8 cellular contexts compared by ENCODE assay signal in genomic region chr20:41078329-41078728, GRCh38. TPM values are rescaled to one million over a fixed set of nuclear protein-coding genes. Genes with fewer than 3 reads are reported as not detected.
DNase-seq lines count a peak whose midpoint lies in the region; ATAC-seq and TF ChIP-seq lines count a peak whose summit lies in the region.

No MANE protein-coding gene starts in this region.

- TF ChIP-seq CTCF in LNCaP clone FGC (IDR thresholded peaks at IDR 0.05; ENCODE audit: control insufficient read depth, extremely low read depth, insufficient read depth) (peak; percentile 42), body of pancreas (IDR thresholded peaks at IDR 0.05) (peak in 6 of 7 experiments; percentile 13 to 61 (median 52)), lower lobe of right lung (IDR thresholded peaks at IDR 0.05) (peak; percentile 54), WERI-Rb-1 (IDR thresholded peaks at IDR 0.05; ENCODE audit: low read depth, low read length) (no peak)

- H3K4me3 ChIP-seq in LNCaP clone FGC (ENCODE audit: low read depth, low read length) = no peak overlapping the region
- H3K4me3 ChIP-seq in body of pancreas = no peak overlapping the region
- H3K4me3 ChIP-seq in lower lobe of right lung = peak overlapping the region; percentile 9
- no peak overlapping the region for H3K4me3 ChIP-seq in WERI-Rb-1 (ENCODE audit: low read depth, low read length)

- H3K9me3 ChIP-seq in body of pancreas = no peaks in the 10 kb centered on the region
- H3K9me3 ChIP-seq in lower lobe of right lung = no peaks in the 10 kb centered on the region
- H3K9me3 ChIP-seq in WERI-Rb-1 (ENCODE audit: severe bottlenecking) = no peaks in the 10 kb centered on the region

- H3K36me3 ChIP-seq in body of pancreas (replicated peaks in 1 of 2; ENCODE audit: insufficient read depth in 1 of 2, low read depth in 2 of 2) = peaks cover 0 to 7% of the 10 kb centered on the region in 2 donors
- H3K36me3 ChIP-seq in lower lobe of right lung = peaks cover 69% of the 10 kb centered on the region
- H3K36me3 ChIP-seq in WERI-Rb-1 = peaks cover 70% of the 10 kb centered on the region

- ATAC-seq in body of pancreas = peak; percentile 82
- ATAC-seq in lower lobe of right lung = peak; percentile 89 to 90
- no peak for ATAC-seq in HG02763 (IDR thresholded peaks at IDR 0.05; ENCODE audit: unreplicated experiment)
- no peak for ATAC-seq in GM19328 (IDR thresholded peaks at IDR 0.05; ENCODE audit: unreplicated experiment)

- intact Hi-C loops in body of pancreas (cut with DNase I) (no loop called here), lower lobe of right lung (cut with DNase I) (no loop called here)

- peaks cover 19% of the 10 kb centered on the region for H3K4me1 ChIP-seq in body of pancreas
- peaks cover 49% of the 10 kb centered on the region for H3K4me1 ChIP-seq in lower lobe of right lung

- peak overlapping the region; percentile 21 to 59 (median 39) for H3K27ac ChIP-seq in body of pancreas
- peak overlapping the region; percentile 34 for H3K27ac ChIP-seq in lower lobe of right lung
- no peak overlapping the region for H3K27ac ChIP-seq in WERI-Rb-1

- DNase-seq in ELR (ENCODE audit: low read depth) = peak; percentile 80
- no peak for DNase-seq in LNCaP clone FGC (ENCODE audit: low read depth)
- DNase-seq in body of pancreas = peak in 1 of 4 donors; percentile 43
- DNase-seq in lower lobe of right lung = no peak
- no peak for DNase-seq in WERI-Rb-1
- DNase-seq in activated CD4-positive, CD25-positive, alpha-beta regulatory T cell (lab: John Stamatoyannopoulos, UW) = no peak

- TF ChIP-seq POLR2A in body of pancreas (IDR thresholded peaks at IDR 0.05) = no peak

- H3K27me3 ChIP-seq in body of pancreas = no peaks in the 10 kb centered on the region
- H3K27me3 ChIP-seq in lower lobe of right lung (ENCODE audit: low read depth) = no peaks in the 10 kb centered on the region
- no peaks in the 10 kb centered on the region for H3K27me3 ChIP-seq in WERI-Rb-1 (ENCODE audit: insufficient read depth, low read depth, severe bottlenecking)

RNA-seq across cellular contexts. Expression of gene TOP1, which starts 49.7 kb away (rescaled TPM):
- total RNA-seq in body of pancreas (10 to 100 TPM; 12.2 to 18.5 TPM), lower lobe of right lung (52.0 TPM)

RNA-seq across cellular contexts. Expression of gene PLCG1, which starts 59.0 kb away (rescaled TPM):
- total RNA-seq in body of pancreas = 10 to 100 TPM; 40.0 to 87.7 TPM
- total RNA-seq in lower lobe of right lung = 94.0 TPM

Comparison
In these comparisons a context has a peak if more than half of its experiments do, and no peak if none do; other contexts are left out.
1. ATAC-seq: peak in body of pancreas (single experiment) and lower lobe of right lung (2 of 2); none in HG02763 (single experiment) and GM19328 (single experiment).